In genomic region chr17:20381358-20382298, GRCh38 we compare ENCODE assay signal across 8 cellular contexts.
A peak's percentile ranks its signal among the peaks of the same experiment; 100 is the strongest.
DNase-seq lines count a peak whose midpoint lies in the region; ATAC-seq and TF ChIP-seq lines count a peak whose summit lies in the region.
"Not testable (repeated sequence)": the region's sequence is repeated elsewhere in the genome, so short reads cannot be mapped to it uniquely, and the experiment has no call there.

No MANE protein-coding gene starts in this region.

- CTCF ChIA-PET in activated CD8-positive, alpha-beta T cell treated with anti-CD3 and anti-CD28 coated beads, Interleukin-2, amount 10 ng/mL, durations not matched to agents 7 days and 5 days (lab: Charles Lee): not testable (repeated sequence)

- H3K27ac Mint-ChIP-seq in activated CD8-positive, alpha-beta T cell treated with anti-CD3 and anti-CD28 coated beads, Interleukin-2, amount 10 ng/mL, durations not matched to agents 7 days and 5 days: not testable (repeated sequence)

- H3F3A ChIP-seq in smooth muscle cell (ENCODE audit: low read depth): not testable (repeated sequence)

- intact Hi-C loops in dorsolateral prefrontal cortex (cut with DNase I); left colon (cut with DNase I, micrococcal nuclease): not testable (repeated sequence)

- not testable (repeated sequence) for H3K4me1 ChIP-seq in smooth muscle cell (ENCODE audit: low read depth)

- not testable (repeated sequence) for H4K20me1 ChIP-seq in smooth muscle cell (ENCODE audit: low read depth)

- H3K79me2 ChIP-seq in smooth muscle cell (ENCODE audit: low read depth): not testable (repeated sequence)

- 72% methylated on average over 20 of the region's 20 CpGs for WGBS in smooth muscle cell (ENCODE audit: low lambda C conversion rate)

- H3K9ac ChIP-seq in smooth muscle cell (ENCODE audit: low read depth): not testable (repeated sequence)

- TF ChIP-seq CTCF in GM12875 (IDR thresholded peaks at IDR 0.05; ENCODE audit: borderline replicate concordance, insufficient read depth, low read depth, low read length) (peak; percentile 55; the same call in 1 of the 2 replicates), dorsolateral prefrontal cortex (IDR thresholded peaks at IDR 0.05 in 54 of 56, conservative IDR thresholded peaks at IDR 0.05 in 2 of 56; ENCODE audit: low read depth in 1 of 56, partially characterized antibody in 56 of 56) (peak in 53 of 56 donors; percentile 33 to 68 (median 56)), smooth muscle cell (IDR thresholded peaks at IDR 0.05; ENCODE audit: borderline replicate concordance, insufficient read depth, poor library complexity, severe bottlenecking) (peak; percentile 59)

- not testable (repeated sequence) for H3K27ac ChIP-seq in dorsolateral prefrontal cortex
- H3K27ac ChIP-seq in smooth muscle cell (ENCODE audit: low read depth): peak overlapping the region; percentile 39

- not testable (repeated sequence) for H3K4me3 Mint-ChIP-seq in activated CD8-positive, alpha-beta T cell treated with anti-CD3 and anti-CD28 coated beads, Interleukin-2, amount 10 ng/mL, durations not matched to agents 7 days and 5 days

- not testable (repeated sequence) for H3K36me3 ChIP-seq in smooth muscle cell (ENCODE audit: low read depth)

- DNase-seq in AG08395 (ENCODE audit: low spot score): peak; percentile 0
- DNase-seq in M059J (ENCODE audit: low read depth): peak; percentile 24
- DNase-seq in NOMO-1 treated with dmso at 0.1 percent for 144 hours (lab: John Stamatoyannopoulos, UW; ENCODE audit: unreplicated experiment): peak; percentile 54
- peak; percentile 38 for DNase-seq in activated CD8-positive, alpha-beta T cell treated with anti-CD3 and anti-CD28 coated beads, Interleukin-2, amount 10 ng/mL, durations not matched to agents 7 days and 5 days
- DNase-seq in dorsolateral prefrontal cortex: peak in 3 of 10 donors; percentile 3 to 31 (median 14)
- DNase-seq in left colon: peak in 1 of 2 donors; percentile 5
- not testable (repeated sequence) for DNase-seq in smooth muscle cell (lab: John Stamatoyannopoulos, UW; ENCODE audit: unreplicated experiment)

- not testable (repeated sequence) for H3K27me3 Mint-ChIP-seq in activated CD8-positive, alpha-beta T cell treated with anti-CD3 and anti-CD28 coated beads, Interleukin-2, amount 10 ng/mL, durations not matched to agents 7 days and 5 days (ENCODE audit: low read depth)

- POLR2A ChIA-PET in activated CD8-positive, alpha-beta T cell treated with anti-CD3 and anti-CD28 coated beads, Interleukin-2, amount 10 ng/mL, durations not matched to agents 7 days and 5 days (lab: Charles Lee): not testable (repeated sequence)

- not testable (repeated sequence) for H3K9me3 ChIP-seq in smooth muscle cell (replicated peaks; ENCODE audit: low read depth)

- H3K9me3 Mint-ChIP-seq in activated CD8-positive, alpha-beta T cell treated with anti-CD3 and anti-CD28 coated beads, Interleukin-2, amount 10 ng/mL, durations not matched to agents 7 days and 5 days (ENCODE audit: insufficient read depth): not testable (repeated sequence)

- H3K4me1 Mint-ChIP-seq in activated CD8-positive, alpha-beta T cell treated with anti-CD3 and anti-CD28 coated beads, Interleukin-2, amount 10 ng/mL, durations not matched to agents 7 days and 5 days (ENCODE audit: low read depth): not testable (repeated sequence)

- not testable (repeated sequence) for H3K36me3 Mint-ChIP-seq in activated CD8-positive, alpha-beta T cell treated with anti-CD3 and anti-CD28 coated beads, Interleukin-2, amount 10 ng/mL, durations not matched to agents 7 days and 5 days (ENCODE audit: low read depth)

- ATAC-seq in activated CD8-positive, alpha-beta T cell treated with anti-CD3 and anti-CD28 coated beads, Interleukin-2, amount 10 ng/mL, durations not matched to agents 7 days and 5 days: peak; percentile 72
- ATAC-seq in left colon: peak; percentile 89

- H3K4me3 ChIP-seq in GM12875 (ENCODE audit: low read depth, low read length); dorsolateral prefrontal cortex; smooth muscle cell: not testable (repeated sequence)

- H3K27me3 ChIP-seq in dorsolateral prefrontal cortex; smooth muscle cell (ENCODE audit: low read depth): not testable (repeated sequence)

- not testable (repeated sequence) for H2AFZ ChIP-seq in smooth muscle cell (ENCODE audit: low read depth)

- H3K4me2 ChIP-seq in smooth muscle cell: peak overlapping the region; percentile 65
